In genomic region chr6:16700202-16700997, GRCh38 we compare ENCODE assay signal across 9 cellular contexts.
DNase-seq lines count a peak whose midpoint lies in the region; TF ChIP-seq lines count a peak whose summit lies in the region.
"Had no signal": no experiment of that assay in that cellular context is flagged by ENCODE, and none has a peak within 500 bp of the region (broad histone marks: within the 10 kb centered on the region; RNA-seq: fewer than 3 reads in every experiment).

No MANE protein-coding gene starts in this region.

- peaks cover 66% of the 10 kb centered on the region for H3K4me1 Mint-ChIP-seq in activated naive CD4-positive, alpha-beta T cell treated with anti-CD3 and anti-CD28 coated beads for 36 hours (ENCODE audit: low read depth)
- H3K4me1 Mint-ChIP-seq in progenitor cell of endocrine pancreas (ENCODE audit: low read depth), result peaks cover 37% of the 10 kb centered on the region

- peak overlapping the region; percentile 79 for H3K27ac Mint-ChIP-seq in activated naive CD4-positive, alpha-beta T cell treated with anti-CD3 and anti-CD28 coated beads for 36 hours
- H3K27ac Mint-ChIP-seq in progenitor cell of endocrine pancreas, result no peak overlapping the region

- no peaks in the 10 kb centered on the region for H3K36me3 ChIP-seq in breast epithelium
- H3K36me3 ChIP-seq in mesodermal cell (ENCODE audit: control insufficient read depth, insufficient read depth, low read length), result no peaks in the 10 kb centered on the region
- H3K36me3 ChIP-seq in uterus, result no peaks in the 10 kb centered on the region
- H3K36me3 ChIP-seq: pancreas had no signal

- H3K27me3 ChIP-seq in breast epithelium (no peaks in the 10 kb centered on the region), uterus (no peaks in the 10 kb centered on the region)
- H3K27me3 ChIP-seq: pancreas had no signal

- H3K4me3 Mint-ChIP-seq in activated naive CD4-positive, alpha-beta T cell treated with anti-CD3 and anti-CD28 coated beads for 36 hours, result peak overlapping the region; percentile 65
- H3K4me3 Mint-ChIP-seq in progenitor cell of endocrine pancreas (ENCODE audit: low read depth), result no peak overlapping the region

- no peaks in the 10 kb centered on the region for H3K9me3 Mint-ChIP-seq in activated naive CD4-positive, alpha-beta T cell treated with anti-CD3 and anti-CD28 coated beads for 36 hours
- H3K9me3 Mint-ChIP-seq in progenitor cell of endocrine pancreas (ENCODE audit: low read depth), result no peaks in the 10 kb centered on the region

- TF ChIP-seq CTCF in breast epithelium (IDR thresholded peaks at IDR 0.05) (no peak), uterus (IDR thresholded peaks at IDR 0.05) (no peak), progenitor cell of endocrine pancreas (IDR thresholded peaks at IDR 0.05; ENCODE audit: unreplicated experiment) (no peak)

- TF ChIP-seq POLR2A in breast epithelium (IDR thresholded peaks at IDR 0.05) (no peak), uterus (IDR thresholded peaks at IDR 0.05) (no peak)

- CTCF ChIA-PET in activated naive CD4-positive, alpha-beta T cell treated with anti-CD3 and anti-CD28 coated beads for 36 hours (lab: Charles Lee), result interaction anchor here (0.8 to 3.1 kb wide), 4 partner anchors 10 to 49 kb away, joined by 3 to 13 read pairs (median 4); no protein-coding TSS in a partner anchor

- no peaks in the 10 kb centered on the region for H3K36me3 Mint-ChIP-seq in activated naive CD4-positive, alpha-beta T cell treated with anti-CD3 and anti-CD28 coated beads for 36 hours (ENCODE audit: low read depth)
- H3K36me3 Mint-ChIP-seq in progenitor cell of endocrine pancreas (ENCODE audit: insufficient read depth), result peaks cover 5% of the 10 kb centered on the region

- intact Hi-C loops in activated naive CD4-positive, alpha-beta T cell treated with anti-CD3 and anti-CD28 coated beads for 36 hours (cut with micrococcal nuclease), result no loop called here
- intact Hi-C loops in breast epithelium (cut with DNase I; ENCODE audit: low total_unique reads) (no loop called here), uterus (cut with DNase I; ENCODE audit: low total_unique reads) (no loop called here)

- peak overlapping the region; percentile 17 to 59 (median 43) for H3K4me3 ChIP-seq in breast epithelium
- H3K4me3 ChIP-seq in mesodermal cell (ENCODE audit: extremely low read depth, insufficient read depth, low read length, poor library complexity, severe bottlenecking), result no peak overlapping the region
- H3K4me3 ChIP-seq in uterus, result peak overlapping the region; percentile 30 to 34
- H3K4me3 ChIP-seq: pancreas had no signal

- H3K9me3 ChIP-seq in breast epithelium, result no peaks in the 10 kb centered on the region
- H3K9me3 ChIP-seq in mesodermal cell (ENCODE audit: control insufficient read depth, low read length), result no peaks in the 10 kb centered on the region
- no peaks in the 10 kb centered on the region for H3K9me3 ChIP-seq in uterus
- H3K9me3 ChIP-seq: pancreas had no signal

- WGBS in mesodermal cell (ENCODE audit: insufficient coverage in 2 of 2), 2 experiments, result 73 to 77% methylated on average over 3 to 4 of the region's 14 CpGs

- H3K27ac ChIP-seq in breast epithelium (peak overlapping the region; percentile 63 to 82), mesodermal cell (ENCODE audit: low read depth, low read length, severe bottlenecking) (peak overlapping the region; percentile 62), uterus (peak overlapping the region; percentile 84 to 85)

- peak; percentile 35 for DNase-seq in activated naive CD4-positive, alpha-beta T cell treated with anti-CD3 and anti-CD28 coated beads for 36 hours
- no peak for DNase-seq in activated naive CD4-positive, alpha-beta T cell treated with anti-CD3 and anti-CD28 coated beads, Interleukin-2, amount 50 U/mL, for 16 hours
- DNase-seq in breast epithelium (ENCODE audit: low spot score in 2 of 2) (no peak), uterus (no peak), NCI-H1417 (lab: John Stamatoyannopoulos, UW) (no peak), mesenteric fat pad (ENCODE audit: low spot score) (no peak), progenitor cell of endocrine pancreas (ENCODE audit: low spot score, unreplicated experiment) (no peak)
- DNase-seq: pancreas had no signal

- H3K4me1 ChIP-seq in breast epithelium, result peaks cover 0 to 3% of the 10 kb centered on the region in 2 donors
- H3K4me1 ChIP-seq in mesodermal cell (ENCODE audit: control insufficient read depth, insufficient read depth, low read length, poor library complexity, severe bottlenecking), result peaks cover 50% of the 10 kb centered on the region
- peaks cover 0 to 16% of the 10 kb centered on the region in 2 donors for H3K4me1 ChIP-seq in uterus

- H3K27me3 Mint-ChIP-seq in activated naive CD4-positive, alpha-beta T cell treated with anti-CD3 and anti-CD28 coated beads for 36 hours (ENCODE audit: low read depth), result no peaks in the 10 kb centered on the region
- no peaks in the 10 kb centered on the region for H3K27me3 Mint-ChIP-seq in progenitor cell of endocrine pancreas
